Comparison of ENCODE assay signal across 1 cellular context in the genomic region with DNA sequence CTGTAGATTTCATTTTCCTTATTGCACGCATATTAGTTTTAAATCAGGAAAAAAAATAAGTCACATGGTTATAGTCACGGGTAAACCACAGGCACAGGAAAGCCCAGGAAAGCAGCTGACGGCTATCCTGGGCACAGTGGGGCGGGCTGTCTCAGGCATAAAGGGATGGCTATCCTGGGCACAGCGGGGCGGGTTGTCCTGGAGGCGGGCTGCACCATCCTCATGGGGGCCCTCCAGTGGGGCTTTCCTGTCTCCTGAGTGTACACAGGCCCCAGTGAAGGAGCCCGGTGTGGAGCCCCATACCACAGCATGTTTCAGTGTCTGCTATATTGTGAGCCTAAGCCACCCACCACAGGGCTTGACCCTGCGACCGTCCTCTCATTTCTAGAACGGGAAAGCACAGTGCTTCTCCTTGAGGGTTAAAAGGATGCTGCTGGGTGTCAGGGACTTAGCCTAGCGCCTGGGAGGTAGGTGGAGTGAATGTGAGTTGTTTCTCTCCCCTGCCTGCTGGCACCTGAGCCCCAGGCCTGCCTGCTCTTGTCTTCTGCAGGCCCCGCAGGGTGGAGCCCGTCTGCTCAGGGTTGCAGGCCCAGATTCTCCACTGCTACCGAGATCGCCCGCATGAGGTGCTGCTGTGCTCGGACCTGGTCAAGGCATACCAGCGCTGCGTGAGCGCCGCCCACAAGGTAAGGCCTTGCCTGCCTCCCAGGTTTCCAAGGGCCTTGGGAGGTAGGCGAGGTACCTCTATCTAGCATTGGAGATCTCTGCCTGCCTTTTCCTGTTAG.
TF ChIP-seq lines count a peak whose summit lies in the region.

No MANE protein-coding gene starts in this region.

TF ChIP-seq in H1, 55 proteins besides CTCF, POLR2A, EP300 and RAD21 (continued from another document):
- no peak for TF ChIP-seq TBP (IDR thresholded peaks at IDR 0.05; ENCODE audit: low read depth, low read length)
- TF ChIP-seq TCF12 (IDR thresholded peaks at IDR 0.05; ENCODE audit: low read depth, low read length) = no peak
- TF ChIP-seq ASH2L (IDR thresholded peaks at IDR 0.05; ENCODE audit: low read length) = no peak
TF ChIP-seq in H1: peak in this region for 0.
